Comparison of ENCODE assay signal across 1 cellular context in the genomic region with DNA sequence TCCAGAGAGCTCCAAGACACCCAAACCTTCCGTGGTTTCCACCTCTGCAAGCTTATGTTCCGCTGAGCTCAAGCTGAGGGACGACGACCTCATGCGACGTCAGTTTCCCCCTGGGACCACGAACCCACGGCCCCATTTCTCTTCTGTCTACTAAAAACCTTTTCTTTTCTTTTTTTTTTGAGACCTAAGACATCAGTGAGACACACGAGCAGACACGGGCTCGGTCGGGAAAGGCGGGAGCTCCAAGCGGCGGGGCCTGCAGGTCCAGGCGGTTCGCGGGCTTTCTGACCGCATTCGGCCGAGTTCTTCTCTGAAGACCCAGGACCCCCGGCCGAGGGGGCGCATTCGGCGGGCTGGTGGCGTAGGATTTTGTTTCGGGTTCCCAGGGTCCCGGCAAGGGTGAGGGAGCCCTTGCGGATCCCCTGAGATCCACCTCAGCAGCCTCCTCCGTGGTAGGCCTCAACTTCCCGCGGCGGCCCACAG.
TF ChIP-seq lines count a peak whose summit lies in the region.

No MANE protein-coding gene starts in this region.

TF ChIP-seq in K562, 482 proteins besides CTCF, POLR2A, EP300 and RAD21 (continued from another document and continues in another):
- TF ChIP-seq, protein P1, sequence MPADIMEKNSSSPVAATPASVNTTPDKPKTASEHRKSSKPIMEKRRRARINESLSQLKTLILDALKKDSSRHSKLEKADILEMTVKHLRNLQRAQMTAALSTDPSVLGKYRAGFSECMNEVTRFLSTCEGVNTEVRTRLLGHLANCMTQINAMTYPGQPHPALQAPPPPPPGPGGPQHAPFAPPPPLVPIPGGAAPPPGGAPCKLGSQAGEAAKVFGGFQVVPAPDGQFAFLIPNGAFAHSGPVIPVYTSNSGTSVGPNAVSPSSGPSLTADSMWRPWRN (IDR thresholded peaks at IDR 0.05; ENCODE audit: low read depth) = no peak
- TF ChIP-seq, protein P2, sequence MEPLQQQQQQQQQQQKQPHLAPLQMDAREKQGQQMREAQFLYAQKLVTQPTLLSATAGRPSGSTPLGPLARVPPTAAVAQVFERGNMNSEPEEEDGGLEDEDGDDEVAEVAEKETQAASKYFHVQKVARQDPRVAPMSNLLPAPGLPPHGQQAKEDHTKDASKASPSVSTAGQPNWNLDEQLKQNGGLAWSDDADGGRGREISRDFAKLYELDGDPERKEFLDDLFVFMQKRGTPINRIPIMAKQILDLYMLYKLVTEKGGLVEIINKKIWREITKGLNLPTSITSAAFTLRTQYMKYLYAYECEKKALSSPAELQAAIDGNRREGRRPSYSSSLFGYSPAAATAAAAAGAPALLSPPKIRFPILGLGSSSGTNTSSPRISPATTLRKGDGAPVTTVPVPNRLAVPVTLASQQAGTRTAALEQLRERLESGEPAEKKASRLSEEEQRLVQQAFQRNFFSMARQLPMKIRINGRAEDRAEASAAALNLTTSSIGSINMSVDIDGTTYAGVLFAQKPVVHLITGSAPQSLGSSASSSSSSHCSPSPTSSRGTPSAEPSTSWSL (CRISPR knock-in tag; IDR thresholded peaks at IDR 0.05; ENCODE audit: borderline replicate concordance) = 0 out of 2 replicates have a peak, but pooled peaks have one; percentile 32
- TF ChIP-seq SP1 (CRISPR knock-in tag; IDR thresholded peaks at IDR 0.05) (no peak), ZKSCAN1 (IDR thresholded peaks at IDR 0.05; ENCODE audit: low read depth, low read length) (no peak), ZNF436 (CRISPR knock-in tag; IDR thresholded peaks at IDR 0.05) (no peak), ZNF217 (CRISPR knock-in tag; IDR thresholded peaks at IDR 0.05) (no peak), HMG20A (CRISPR knock-in tag; conservative IDR thresholded peaks at IDR 0.05) (no peak), RBM15 (IDR thresholded peaks at IDR 0.05; ENCODE audit: insufficient read depth, low read length) (no peak), SREBF1 (IDR thresholded peaks at IDR 0.05; ENCODE audit: borderline replicate concordance, low read depth, low read length) (no peak), DPF2 (IDR thresholded peaks at IDR 0.05) (no peak), PRPF4 (IDR thresholded peaks at IDR 0.05; ENCODE audit: insufficient read depth, low read depth, low read length, poor library complexity, severe bottlenecking) (no peak), NR2F6 (CRISPR knock-in tag; IDR thresholded peaks at IDR 0.05) (no peak), POLR2G (IDR thresholded peaks at IDR 0.05; ENCODE audit: low read depth, low read length) (no peak), ZNF134 (CRISPR knock-in tag; conservative IDR thresholded peaks at IDR 0.05) (no peak), ZNF23 (CRISPR knock-in tag; IDR thresholded peaks at IDR 0.05) (no peak), BHLHE40 (IDR thresholded peaks at IDR 0.05; ENCODE audit: low read length) (no peak), KHSRP (IDR thresholded peaks at IDR 0.05) (no peak), NFXL1 (CRISPR knock-in tag; IDR thresholded peaks at IDR 0.05) (no peak), E2F3 (CRISPR knock-in tag; IDR thresholded peaks at IDR 0.05) (no peak), MYNN (IDR thresholded peaks at IDR 0.05) (no peak), MYNN (CRISPR knock-in tag; IDR thresholded peaks at IDR 0.05) (no peak), NFIC (IDR thresholded peaks at IDR 0.05) (0 out of 2 replicates have a peak, but pooled peaks have one; percentile 22), ZSCAN29 (IDR thresholded peaks at IDR 0.05) (peak; percentile 15; the same call in 1 of the 2 replicates), FOXJ3 (CRISPR knock-in tag; IDR thresholded peaks at IDR 0.05) (no peak), ERF (CRISPR knock-in tag; IDR thresholded peaks at IDR 0.05) (0 out of 2 replicates have a peak, but pooled peaks have one; percentile 41), HEY1 (CRISPR knock-in tag; IDR thresholded peaks at IDR 0.05; ENCODE audit: borderline replicate concordance) (no peak), SNIP1 (IDR thresholded peaks at IDR 0.05; ENCODE audit: low read depth) (no peak), ZNF41 (CRISPR knock-in tag; conservative IDR thresholded peaks at IDR 0.05) (no peak), KLF16 (IDR thresholded peaks at IDR 0.05) (0 out of 2 replicates have a peak, but pooled peaks have one; percentile 3), PTTG1 (tag; IDR thresholded peaks at IDR 0.05; ENCODE audit: low read depth) (no peak), ZNF707 (CRISPR knock-in tag; conservative IDR thresholded peaks at IDR 0.05) (no peak), ZNF263 (CRISPR knock-in tag; IDR thresholded peaks at IDR 0.05; ENCODE audit: borderline replicate concordance) (0 out of 2 replicates have a peak, but pooled peaks have one; percentile 15), POLR3G (IDR thresholded peaks at IDR 0.05; ENCODE audit: extremely low read depth, insufficient read length, insufficient replicate concordance) (no peak), POLR2AphosphoS2 (IDR thresholded peaks at IDR 0.05; ENCODE audit: low read length) (no peak), FOXK2 (conservative IDR thresholded peaks at IDR 0.05 in 1 of 2, IDR thresholded peaks at IDR 0.05 in 1 of 2; ENCODE audit: low read depth in 2 of 2) (no peak), SRSF3 (IDR thresholded peaks at IDR 0.05; ENCODE audit: insufficient read depth, low read length) (peak; percentile 97), TAF15 (IDR thresholded peaks at IDR 0.05; ENCODE audit: low read depth, low read length) (no peak), ARID1B (IDR thresholded peaks at IDR 0.05) (no peak), NR2C1 (IDR thresholded peaks at IDR 0.05) (no peak), NR2C1 (tag; IDR thresholded peaks at IDR 0.05) (no peak), ADNP (tag; IDR thresholded peaks at IDR 0.05) (no peak), NFATC3 (IDR thresholded peaks at IDR 0.05) (no peak), ZNF584 (CRISPR knock-in tag; IDR thresholded peaks at IDR 0.05; ENCODE audit: low read depth) (no peak)
- TF ChIP-seq, protein P3, sequence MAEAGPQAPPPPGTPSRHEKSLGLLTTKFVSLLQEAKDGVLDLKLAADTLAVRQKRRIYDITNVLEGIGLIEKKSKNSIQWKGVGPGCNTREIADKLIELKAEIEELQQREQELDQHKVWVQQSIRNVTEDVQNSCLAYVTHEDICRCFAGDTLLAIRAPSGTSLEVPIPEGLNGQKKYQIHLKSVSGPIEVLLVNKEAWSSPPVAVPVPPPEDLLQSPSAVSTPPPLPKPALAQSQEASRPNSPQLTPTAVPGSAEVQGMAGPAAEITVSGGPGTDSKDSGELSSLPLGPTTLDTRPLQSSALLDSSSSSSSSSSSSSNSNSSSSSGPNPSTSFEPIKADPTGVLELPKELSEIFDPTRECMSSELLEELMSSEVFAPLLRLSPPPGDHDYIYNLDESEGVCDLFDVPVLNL (CRISPR knock-in tag; IDR thresholded peaks at IDR 0.05; ENCODE audit: low read depth) = no peak
- TF ChIP-seq, protein P4, sequence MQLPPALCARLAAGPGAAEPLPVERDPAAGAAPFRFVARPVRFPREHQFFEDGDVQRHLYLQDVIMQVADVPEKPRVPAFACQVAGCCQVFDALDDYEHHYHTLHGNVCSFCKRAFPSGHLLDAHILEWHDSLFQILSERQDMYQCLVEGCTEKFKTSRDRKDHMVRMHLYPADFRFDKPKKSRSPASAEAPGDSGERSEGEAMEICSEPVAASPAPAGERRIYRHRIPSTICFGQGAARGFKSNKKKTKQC (CRISPR knock-in tag; IDR thresholded peaks at IDR 0.05) = peak; percentile 87
- TF ChIP-seq, protein P5, sequence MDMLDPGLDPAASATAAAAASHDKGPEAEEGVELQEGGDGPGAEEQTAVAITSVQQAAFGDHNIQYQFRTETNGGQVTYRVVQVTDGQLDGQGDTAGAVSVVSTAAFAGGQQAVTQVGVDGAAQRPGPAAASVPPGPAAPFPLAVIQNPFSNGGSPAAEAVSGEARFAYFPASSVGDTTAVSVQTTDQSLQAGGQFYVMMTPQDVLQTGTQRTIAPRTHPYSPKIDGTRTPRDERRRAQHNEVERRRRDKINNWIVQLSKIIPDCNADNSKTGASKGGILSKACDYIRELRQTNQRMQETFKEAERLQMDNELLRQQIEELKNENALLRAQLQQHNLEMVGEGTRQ (CRISPR knock-in tag; IDR thresholded peaks at IDR 0.05) = no peak
- TF ChIP-seq, protein P6, sequence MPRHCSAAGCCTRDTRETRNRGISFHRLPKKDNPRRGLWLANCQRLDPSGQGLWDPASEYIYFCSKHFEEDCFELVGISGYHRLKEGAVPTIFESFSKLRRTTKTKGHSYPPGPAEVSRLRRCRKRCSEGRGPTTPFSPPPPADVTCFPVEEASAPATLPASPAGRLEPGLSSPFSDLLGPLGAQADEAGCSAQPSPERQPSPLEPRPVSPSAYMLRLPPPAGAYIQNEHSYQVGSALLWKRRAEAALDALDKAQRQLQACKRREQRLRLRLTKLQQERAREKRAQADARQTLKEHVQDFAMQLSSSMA (CRISPR knock-in tag; IDR thresholded peaks at IDR 0.05) = no peak
- TF ChIP-seq, protein P7, sequence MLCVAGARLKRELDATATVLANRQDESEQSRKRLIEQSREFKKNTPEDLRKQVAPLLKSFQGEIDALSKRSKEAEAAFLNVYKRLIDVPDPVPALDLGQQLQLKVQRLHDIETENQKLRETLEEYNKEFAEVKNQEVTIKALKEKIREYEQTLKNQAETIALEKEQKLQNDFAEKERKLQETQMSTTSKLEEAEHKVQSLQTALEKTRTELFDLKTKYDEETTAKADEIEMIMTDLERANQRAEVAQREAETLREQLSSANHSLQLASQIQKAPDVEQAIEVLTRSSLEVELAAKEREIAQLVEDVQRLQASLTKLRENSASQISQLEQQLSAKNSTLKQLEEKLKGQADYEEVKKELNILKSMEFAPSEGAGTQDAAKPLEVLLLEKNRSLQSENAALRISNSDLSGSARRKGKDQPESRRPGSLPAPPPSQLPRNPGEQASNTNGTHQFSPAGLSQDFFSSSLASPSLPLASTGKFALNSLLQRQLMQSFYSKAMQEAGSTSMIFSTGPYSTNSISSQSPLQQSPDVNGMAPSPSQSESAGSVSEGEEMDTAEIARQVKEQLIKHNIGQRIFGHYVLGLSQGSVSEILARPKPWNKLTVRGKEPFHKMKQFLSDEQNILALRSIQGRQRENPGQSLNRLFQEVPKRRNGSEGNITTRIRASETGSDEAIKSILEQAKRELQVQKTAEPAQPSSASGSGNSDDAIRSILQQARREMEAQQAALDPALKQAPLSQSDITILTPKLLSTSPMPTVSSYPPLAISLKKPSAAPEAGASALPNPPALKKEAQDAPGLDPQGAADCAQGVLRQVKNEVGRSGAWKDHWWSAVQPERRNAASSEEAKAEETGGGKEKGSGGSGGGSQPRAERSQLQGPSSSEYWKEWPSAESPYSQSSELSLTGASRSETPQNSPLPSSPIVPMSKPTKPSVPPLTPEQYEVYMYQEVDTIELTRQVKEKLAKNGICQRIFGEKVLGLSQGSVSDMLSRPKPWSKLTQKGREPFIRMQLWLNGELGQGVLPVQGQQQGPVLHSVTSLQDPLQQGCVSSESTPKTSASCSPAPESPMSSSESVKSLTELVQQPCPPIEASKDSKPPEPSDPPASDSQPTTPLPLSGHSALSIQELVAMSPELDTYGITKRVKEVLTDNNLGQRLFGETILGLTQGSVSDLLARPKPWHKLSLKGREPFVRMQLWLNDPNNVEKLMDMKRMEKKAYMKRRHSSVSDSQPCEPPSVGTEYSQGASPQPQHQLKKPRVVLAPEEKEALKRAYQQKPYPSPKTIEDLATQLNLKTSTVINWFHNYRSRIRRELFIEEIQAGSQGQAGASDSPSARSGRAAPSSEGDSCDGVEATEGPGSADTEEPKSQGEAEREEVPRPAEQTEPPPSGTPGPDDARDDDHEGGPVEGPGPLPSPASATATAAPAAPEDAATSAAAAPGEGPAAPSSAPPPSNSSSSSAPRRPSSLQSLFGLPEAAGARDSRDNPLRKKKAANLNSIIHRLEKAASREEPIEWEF (CRISPR knock-in tag; IDR thresholded peaks at IDR 0.05) = no peak
- TF ChIP-seq, protein P8, sequence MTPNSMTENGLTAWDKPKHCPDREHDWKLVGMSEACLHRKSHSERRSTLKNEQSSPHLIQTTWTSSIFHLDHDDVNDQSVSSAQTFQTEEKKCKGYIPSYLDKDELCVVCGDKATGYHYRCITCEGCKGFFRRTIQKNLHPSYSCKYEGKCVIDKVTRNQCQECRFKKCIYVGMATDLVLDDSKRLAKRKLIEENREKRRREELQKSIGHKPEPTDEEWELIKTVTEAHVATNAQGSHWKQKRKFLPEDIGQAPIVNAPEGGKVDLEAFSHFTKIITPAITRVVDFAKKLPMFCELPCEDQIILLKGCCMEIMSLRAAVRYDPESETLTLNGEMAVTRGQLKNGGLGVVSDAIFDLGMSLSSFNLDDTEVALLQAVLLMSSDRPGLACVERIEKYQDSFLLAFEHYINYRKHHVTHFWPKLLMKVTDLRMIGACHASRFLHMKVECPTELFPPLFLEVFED (CRISPR knock-in tag; conservative IDR thresholded peaks at IDR 0.05) = no peak
- TF ChIP-seq, protein P9, sequence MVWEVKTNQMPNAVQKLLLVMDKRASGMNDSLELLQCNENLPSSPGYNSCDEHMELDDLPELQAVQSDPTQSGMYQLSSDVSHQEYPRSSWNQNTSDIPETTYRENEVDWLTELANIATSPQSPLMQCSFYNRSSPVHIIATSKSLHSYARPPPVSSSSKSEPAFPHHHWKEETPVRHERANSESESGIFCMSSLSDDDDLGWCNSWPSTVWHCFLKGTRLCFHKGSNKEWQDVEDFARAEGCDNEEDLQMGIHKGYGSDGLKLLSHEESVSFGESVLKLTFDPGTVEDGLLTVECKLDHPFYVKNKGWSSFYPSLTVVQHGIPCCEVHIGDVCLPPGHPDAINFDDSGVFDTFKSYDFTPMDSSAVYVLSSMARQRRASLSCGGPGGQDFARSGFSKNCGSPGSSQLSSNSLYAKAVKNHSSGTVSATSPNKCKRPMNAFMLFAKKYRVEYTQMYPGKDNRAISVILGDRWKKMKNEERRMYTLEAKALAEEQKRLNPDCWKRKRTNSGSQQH (CRISPR knock-in tag; IDR thresholded peaks at IDR 0.05) = no peak
- TF ChIP-seq, protein P10, sequence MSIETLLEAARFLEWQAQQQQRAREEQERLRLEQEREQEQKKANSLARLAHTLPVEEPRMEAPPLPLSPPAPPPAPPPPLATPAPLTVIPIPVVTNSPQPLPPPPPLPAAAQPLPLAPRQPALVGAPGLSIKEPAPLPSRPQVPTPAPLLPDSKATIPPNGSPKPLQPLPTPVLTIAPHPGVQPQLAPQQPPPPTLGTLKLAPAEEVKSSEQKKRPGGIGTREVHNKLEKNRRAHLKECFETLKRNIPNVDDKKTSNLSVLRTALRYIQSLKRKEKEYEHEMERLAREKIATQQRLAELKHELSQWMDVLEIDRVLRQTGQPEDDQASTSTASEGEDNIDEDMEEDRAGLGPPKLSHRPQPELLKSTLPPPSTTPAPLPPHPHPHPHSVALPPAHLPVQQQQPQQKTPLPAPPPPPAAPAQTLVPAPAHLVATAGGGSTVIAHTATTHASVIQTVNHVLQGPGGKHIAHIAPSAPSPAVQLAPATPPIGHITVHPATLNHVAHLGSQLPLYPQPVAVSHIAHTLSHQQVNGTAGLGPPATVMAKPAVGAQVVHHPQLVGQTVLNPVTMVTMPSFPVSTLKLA (conservative IDR thresholded peaks at IDR 0.05) = no peak
